In genomic region chr17:6651483-6652452, GRCh38 we compare ENCODE assay signal across 1 cellular context.
A peak's percentile ranks its signal among the peaks of the same experiment; 100 is the strongest.
TF ChIP-seq lines count a peak whose summit lies in the region.

C17orf100 (plus strand) TSS chr17:6651762; CDS start chr17:6651914, 152 bp downstream.
MED31 (minus strand) TSS chr17:6651605; CDS start chr17:6651528, 77 bp downstream.

TF ChIP-seq in HepG2, 621 proteins besides CTCF, POLR2A, EP300 and RAD21 (continued from another document and continues in another):
- peak; percentile 96 for TF ChIP-seq ZNF704 (CRISPR knock-in tag; IDR thresholded peaks at IDR 0.05; ENCODE audit: borderline replicate concordance)
- peak; percentile 91; the same call in 1 of the 2 replicates for TF ChIP-seq AHR (CRISPR knock-in tag; IDR thresholded peaks at IDR 0.05)
- TF ChIP-seq POLR2AphosphoS5 (IDR thresholded peaks at IDR 0.05; ENCODE audit: low read depth, low read length), result peak; percentile 84
- peak; percentile 95; the same call in 1 of the 2 replicates for TF ChIP-seq ZNF747 (CRISPR knock-in tag; IDR thresholded peaks at IDR 0.05; ENCODE audit: borderline replicate concordance)
- TF ChIP-seq ZNF18 (CRISPR knock-in tag; IDR thresholded peaks at IDR 0.05; ENCODE audit: insufficient replicate concordance), result peak; percentile 94
- peak; percentile 95 for TF ChIP-seq ZNF260 (CRISPR knock-in tag; IDR thresholded peaks at IDR 0.05; ENCODE audit: borderline replicate concordance, low read depth)
- peak; percentile 98 for TF ChIP-seq NFAT5 (CRISPR knock-in tag; IDR thresholded peaks at IDR 0.05)
- TF ChIP-seq KMT2B (CRISPR knock-in tag; IDR thresholded peaks at IDR 0.05), result peak; percentile 73
- TF ChIP-seq ZSCAN21 (CRISPR knock-in tag; IDR thresholded peaks at IDR 0.05; ENCODE audit: borderline replicate concordance), result peak; percentile 93
- TF ChIP-seq MTA1 (CRISPR knock-in tag; IDR thresholded peaks at IDR 0.05; ENCODE audit: borderline replicate concordance), result peak; percentile 84; the same call in 1 of the 2 replicates
- no peak for TF ChIP-seq U2AF2 (IDR thresholded peaks at IDR 0.05; ENCODE audit: low read depth, low read length)
- peak; percentile 93 for TF ChIP-seq DMAP1 (CRISPR knock-in tag; IDR thresholded peaks at IDR 0.05)
- TF ChIP-seq YEATS2 (CRISPR knock-in tag; IDR thresholded peaks at IDR 0.05; ENCODE audit: borderline replicate concordance), result peak; percentile 62
- TF ChIP-seq GMEB1 (CRISPR knock-in tag; IDR thresholded peaks at IDR 0.05; ENCODE audit: borderline replicate concordance), result 0 out of 2 replicates have a peak, but pooled peaks have one; percentile 14
- peak; percentile 81; the same call in 1 of the 2 replicates for TF ChIP-seq ZNF280D (CRISPR knock-in tag; IDR thresholded peaks at IDR 0.05)
- peak; percentile 94; the same call in 1 of the 2 replicates for TF ChIP-seq ZNF10 (CRISPR knock-in tag; IDR thresholded peaks at IDR 0.05; ENCODE audit: borderline replicate concordance, low read depth)
- no peak; the same call in 1 of the 2 replicates for TF ChIP-seq STAG1 (CRISPR knock-in tag; IDR thresholded peaks at IDR 0.05)
- peak; percentile 27; the same call in 1 of the 2 replicates for TF ChIP-seq ARID5B (CRISPR knock-in tag; IDR thresholded peaks at IDR 0.05)
- TF ChIP-seq ZFP36L1 (CRISPR knock-in tag; IDR thresholded peaks at IDR 0.05), result peak; percentile 98; the same call in 1 of the 2 replicates
- peak; percentile 82 for TF ChIP-seq SPEN (CRISPR knock-in tag; IDR thresholded peaks at IDR 0.05; ENCODE audit: low read depth)
- TF ChIP-seq NFE2 (CRISPR knock-in tag; IDR thresholded peaks at IDR 0.05), result peak; percentile 57; the same call in 1 of the 2 replicates
- TF ChIP-seq ZNF142 (CRISPR knock-in tag; IDR thresholded peaks at IDR 0.05), result peak; percentile 95
- TF ChIP-seq ZNF572 (CRISPR knock-in tag; IDR thresholded peaks at IDR 0.05), result peak; percentile 97
- peak; percentile 23; the same call in 1 of the 2 replicates for TF ChIP-seq ZNF431 (CRISPR knock-in tag; IDR thresholded peaks at IDR 0.05; ENCODE audit: borderline replicate concordance, low read depth)
